In the genomic region with DNA sequence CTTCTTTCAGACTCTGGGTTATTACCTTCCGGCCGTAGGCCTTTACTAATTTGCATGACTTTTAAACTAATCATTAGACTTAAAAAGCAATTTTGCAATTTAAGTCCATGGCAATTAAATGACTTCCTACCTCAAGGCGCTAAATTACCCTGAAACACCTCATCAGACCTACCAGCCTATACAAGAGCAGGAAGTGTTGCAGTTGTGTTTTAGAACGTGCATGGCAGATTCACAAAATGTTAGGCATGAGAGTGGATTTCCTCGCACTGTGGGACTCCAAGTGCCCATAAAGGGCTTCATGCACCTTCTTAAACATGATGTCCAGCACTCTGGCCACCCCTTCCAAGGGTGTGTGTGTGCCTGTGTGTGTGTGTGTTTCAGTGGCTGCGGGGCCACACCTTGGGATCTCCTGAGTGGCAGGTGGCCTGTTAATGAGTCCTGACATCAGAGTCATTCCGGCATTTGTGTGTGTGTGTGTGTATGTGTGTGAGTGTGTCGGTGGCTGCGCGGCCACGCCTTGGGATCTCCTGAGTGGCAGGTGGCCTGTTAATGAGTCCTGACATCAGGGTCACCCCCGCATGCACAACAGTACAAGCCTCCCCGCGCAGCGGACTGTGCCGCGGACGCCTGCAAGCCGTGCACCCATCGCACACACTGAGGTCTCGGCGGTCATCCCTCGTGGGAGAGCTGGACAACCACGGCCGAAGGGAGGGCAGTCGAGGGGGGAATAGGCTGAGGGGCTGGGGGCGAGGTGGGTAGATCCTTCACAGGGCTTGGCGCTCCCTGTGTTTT, we compare ENCODE assay signal across 8 cellular contexts.
DNase-seq lines count a peak whose midpoint lies in the region; ATAC-seq and TF ChIP-seq lines count a peak whose summit lies in the region.

No MANE protein-coding gene starts in this region.

- no peaks in the 10 kb centered on the region for H3K9me2 ChIP-seq in OCI-LY1 (ENCODE audit: low read depth, low read length)

- peak overlapping the region; percentile 83 to 97 (median 93) for H3K4me2 ChIP-seq in BLaER1 treated with 17β-estradiol and CSF1 and Interleukin-3, amounts not matched to agents 10 nM and 100 nM
- peak overlapping the region; percentile 74 for H3K4me2 ChIP-seq in OCI-LY1 (ENCODE audit: low read length)

- H3K4me1 ChIP-seq in BLaER1 treated with 17β-estradiol and CSF1 and Interleukin-3, amounts not matched to agents 10 nM and 100 nM: peaks cover 40 to 77% (median 51%) of the 10 kb centered on the region in 10 experiments
- H3K4me1 ChIP-seq in OCI-LY1 (ENCODE audit: insufficient read depth, low read length, severe bottlenecking) (peaks cover 28% of the 10 kb centered on the region), tibial artery (peaks cover 0 to 29% (median 13%) of the 10 kb centered on the region in 4 donors)

- intact Hi-C loops in tibial artery (cut with DNase I; ENCODE audit: low total_unique reads): loop anchor here (5.0 kb wide), 1 partner anchor 84 kb away; the partner anchor contains the start of gene ETNK1

- 0 out of 2 replicates have a peak overlapping the region, but pooled peaks have one; percentile 43 for H2AFZ ChIP-seq in OCI-LY1 (ENCODE audit: low read length)

- H4K20me1 ChIP-seq in BLaER1 treated with 17β-estradiol and CSF1 and Interleukin-3, amounts not matched to agents 10 nM and 100 nM: no peaks in the 10 kb centered on the region; a peak in 2 of 22 replicates
- H4K20me1 ChIP-seq in OCI-LY1 (ENCODE audit: insufficient read depth, low read length): no peaks in the 10 kb centered on the region

- TF ChIP-seq CTCF in OCI-LY1 (IDR thresholded peaks at IDR 0.05; ENCODE audit: low read length) (no peak), tibial artery (IDR thresholded peaks at IDR 0.05) (no peak)

- peaks cover 0 to 33% (median 4%) of the 10 kb centered on the region in 11 experiments; a peak in 12 of 22 replicates for H3K9me3 ChIP-seq in BLaER1 treated with 17β-estradiol and CSF1 and Interleukin-3, amounts not matched to agents 10 nM and 100 nM (replicated peaks in 1 of 11)
- H3K9me3 ChIP-seq in OCI-LY1 (ENCODE audit: low read length): no peaks in the 10 kb centered on the region
- H3K9me3 ChIP-seq in tibial artery: no peaks in the 10 kb centered on the region

- H3K9ac ChIP-seq in BLaER1 treated with 17β-estradiol and CSF1 and Interleukin-3, amounts not matched to agents 10 nM and 100 nM: peak overlapping the region; percentile 89 to 97 (median 95)
- peak overlapping the region; percentile 95 for H3K9ac ChIP-seq in OCI-LY1 (ENCODE audit: low read length)

- ATAC-seq in GM19351 (IDR thresholded peaks at IDR 0.05; ENCODE audit: unreplicated experiment) (peak; percentile 43), HG03439 (IDR thresholded peaks at IDR 0.05; ENCODE audit: unreplicated experiment) (peak; percentile 38)

- no peaks in the 10 kb centered on the region for H3K27me3 ChIP-seq in BLaER1 treated with 17β-estradiol and CSF1 and Interleukin-3, amounts not matched to agents 10 nM and 100 nM
- H3K27me3 ChIP-seq in OCI-LY1 (ENCODE audit: insufficient read depth, low read length) (no peaks in the 10 kb centered on the region), tibial artery (no peaks in the 10 kb centered on the region)

- H3K27ac ChIP-seq in BLaER1 treated with 17β-estradiol and CSF1 and Interleukin-3, amounts not matched to agents 10 nM and 100 nM: peak overlapping the region; percentile 90 to 99 (median 94)
- H3K27ac ChIP-seq in OCI-LY1 (ENCODE audit: low read depth, low read length, poor library complexity, severe bottlenecking) (peak overlapping the region; percentile 88), tibial artery (peak overlapping the region; percentile 89 to 90)

- peaks cover 0 to 31% (median 17%) of the 10 kb centered on the region in 11 experiments; a peak in 15 of 22 replicates for H3K36me3 ChIP-seq in BLaER1 treated with 17β-estradiol and CSF1 and Interleukin-3, amounts not matched to agents 10 nM and 100 nM
- H3K36me3 ChIP-seq in OCI-LY1 (ENCODE audit: insufficient read depth, low read length) (0 out of 2 replicates have a peak, but pooled peaks cover 3% of the 10 kb centered on the region), tibial artery (no peaks in the 10 kb centered on the region)

- 0 out of 2 replicates have a peak, but pooled peaks cover 3% of the 10 kb centered on the region for H3K79me2 ChIP-seq in OCI-LY1 (ENCODE audit: insufficient read depth, low read length)

- H3K4me3 ChIP-seq in BLaER1 treated with 17β-estradiol and CSF1 and Interleukin-3, amounts not matched to agents 10 nM and 100 nM: peak overlapping the region; percentile 76 to 87 (median 83)
- H3K4me3 ChIP-seq in OCI-LY1 (ENCODE audit: low read depth, low read length, poor library complexity, severe bottlenecking): peak overlapping the region; percentile 97
- H3K4me3 ChIP-seq in tibial artery: peak overlapping the region; percentile 84 to 91

- peak; percentile 26 for DNase-seq in activated gamma-delta T cell (lab: John Stamatoyannopoulos, UW)
- peak; percentile 18 for DNase-seq in germinal center (ENCODE audit: low spot score)
- peak in 36 of 56 donors; percentile 21 to 76 (median 61) for DNase-seq in nucleus accumbens (lab: John Stamatoyannopoulos, UW)
- DNase-seq in tibial artery: peak in 1 of 2 donors; percentile 41

- H3F3A ChIP-seq in OCI-LY1 (ENCODE audit: insufficient read depth, low read length): no peaks in the 10 kb centered on the region
